9 cellular contexts compared by ENCODE assay signal in genomic region chr2:96204836-96205235, GRCh38. TPM values are rescaled to one million over a fixed set of nuclear protein-coding genes. Genes with fewer than 3 reads are reported as not detected.
DNase-seq lines count a peak whose midpoint lies in the region.
"Had no signal": no experiment of that assay in that cellular context is flagged by ENCODE, and none has a peak within 500 bp of the region (broad histone marks: within the 10 kb centered on the region; RNA-seq: fewer than 3 reads in every experiment).

No MANE protein-coding gene starts in this region.

- intact Hi-C loops in head of caudate nucleus (cut with DNase I), result loop anchor here (5.0 kb wide), 1 partner anchor 57 kb away; no protein-coding TSS in a partner anchor

- H3K9me3 Mint-ChIP-seq in activated CD4-positive, alpha-beta T cell treated with anti-CD3 and anti-CD28 coated beads, Interleukin-2, amount 10 ng/mL, durations not matched to agents 7 days and 5 days, result no peaks in the 10 kb centered on the region
- no peaks in the 10 kb centered on the region for H3K9me3 Mint-ChIP-seq in activated naive CD8-positive, alpha-beta T cell treated with anti-CD3 and anti-CD28 coated beads for 36 hours

- H3K27me3 ChIP-seq in layer of hippocampus (ENCODE audit: control insufficient read depth, insufficient read depth, low read length) (no peaks in the 10 kb centered on the region), subcutaneous abdominal adipose tissue (ENCODE audit: control insufficient read depth in 5 of 5, insufficient read depth in 4 of 5, low read length in 5 of 5) (no peaks in the 10 kb centered on the region), SJCRH30 (no peaks in the 10 kb centered on the region)
- no peaks in the 10 kb centered on the region for H3K27me3 ChIP-seq in effector memory CD4-positive, alpha-beta T cell (replicated peaks; ENCODE audit: control insufficient read depth, insufficient read depth, low read length, poor library complexity, severe bottlenecking)

- H3K27me3 Mint-ChIP-seq in activated CD4-positive, alpha-beta T cell treated with anti-CD3 and anti-CD28 coated beads, Interleukin-2, amount 10 ng/mL, durations not matched to agents 7 days and 5 days, result no peaks in the 10 kb centered on the region
- H3K27me3 Mint-ChIP-seq in activated naive CD8-positive, alpha-beta T cell treated with anti-CD3 and anti-CD28 coated beads for 36 hours, result no peaks in the 10 kb centered on the region

- H3K36me3 Mint-ChIP-seq in activated CD4-positive, alpha-beta T cell treated with anti-CD3 and anti-CD28 coated beads, Interleukin-2, amount 10 ng/mL, durations not matched to agents 7 days and 5 days (ENCODE audit: low read depth), result peaks cover 34% of the 10 kb centered on the region
- peaks cover 36% of the 10 kb centered on the region for H3K36me3 Mint-ChIP-seq in activated naive CD8-positive, alpha-beta T cell treated with anti-CD3 and anti-CD28 coated beads for 36 hours

- peaks cover 71% of the 10 kb centered on the region for H3K4me1 Mint-ChIP-seq in activated CD4-positive, alpha-beta T cell treated with anti-CD3 and anti-CD28 coated beads, Interleukin-2, amount 10 ng/mL, durations not matched to agents 7 days and 5 days
- H3K4me1 Mint-ChIP-seq in activated naive CD8-positive, alpha-beta T cell treated with anti-CD3 and anti-CD28 coated beads for 36 hours, result peaks cover 64% of the 10 kb centered on the region

- H3K4me1 ChIP-seq in subcutaneous abdominal adipose tissue (ENCODE audit: control insufficient read depth in 5 of 5, insufficient read depth in 5 of 5, low read length in 5 of 5), result peaks cover 2 to 87% (median 65%) of the 10 kb centered on the region in 5 donors
- peaks cover 16% of the 10 kb centered on the region for H3K4me1 ChIP-seq in SJCRH30
- H3K4me1 ChIP-seq in effector memory CD4-positive, alpha-beta T cell (ENCODE audit: control insufficient read depth, insufficient read depth, low read length, poor library complexity, severe bottlenecking), result peaks cover 34% of the 10 kb centered on the region

- peak overlapping the region; percentile 30 for H3K4me3 Mint-ChIP-seq in activated CD4-positive, alpha-beta T cell treated with anti-CD3 and anti-CD28 coated beads, Interleukin-2, amount 10 ng/mL, durations not matched to agents 7 days and 5 days
- H3K4me3 Mint-ChIP-seq in activated naive CD8-positive, alpha-beta T cell treated with anti-CD3 and anti-CD28 coated beads for 36 hours, result peak overlapping the region; percentile 55

- peak overlapping the region in 1 of 5 donors; percentile 41 for H3K9ac ChIP-seq in subcutaneous abdominal adipose tissue (ENCODE audit: low read length in 5 of 5)

- H3K9me3 ChIP-seq in subcutaneous abdominal adipose tissue (ENCODE audit: control insufficient read depth in 5 of 5, low read length in 5 of 5) (no peaks in the 10 kb centered on the region), SJCRH30 (replicated peaks) (no peaks in the 10 kb centered on the region)
- no peaks in the 10 kb centered on the region for H3K9me3 ChIP-seq in effector memory CD4-positive, alpha-beta T cell (ENCODE audit: control insufficient read depth, low read length)

- H3K27ac Mint-ChIP-seq in activated CD4-positive, alpha-beta T cell treated with anti-CD3 and anti-CD28 coated beads, Interleukin-2, amount 10 ng/mL, durations not matched to agents 7 days and 5 days, result peak overlapping the region; percentile 83
- peak overlapping the region; percentile 2 for H3K27ac Mint-ChIP-seq in activated naive CD8-positive, alpha-beta T cell treated with anti-CD3 and anti-CD28 coated beads for 36 hours

- H3K36me3 ChIP-seq in subcutaneous abdominal adipose tissue (ENCODE audit: control insufficient read depth in 5 of 5, insufficient read depth in 5 of 5, low read length in 5 of 5), result no peaks in the 10 kb centered on the region
- peaks cover 3% of the 10 kb centered on the region; the same call in 1 of the 2 replicates for H3K36me3 ChIP-seq in SJCRH30
- no peaks in the 10 kb centered on the region for H3K36me3 ChIP-seq in effector memory CD4-positive, alpha-beta T cell (ENCODE audit: control insufficient read depth, insufficient read depth, low read length)

- POLR2A ChIA-PET in activated CD4-positive, alpha-beta T cell treated with anti-CD3 and anti-CD28 coated beads, Interleukin-2, amount 10 ng/mL, durations not matched to agents 7 days and 5 days (lab: Charles Lee), result no interaction called here

- peak overlapping the region; percentile 88 for H3K27ac ChIP-seq in layer of hippocampus (ENCODE audit: low read depth, low read length)
- H3K27ac ChIP-seq in subcutaneous abdominal adipose tissue (ENCODE audit: low read depth, low read length), result peak overlapping the region; percentile 68
- no peak overlapping the region for H3K27ac ChIP-seq in SJCRH30
- H3K27ac ChIP-seq in effector memory CD4-positive, alpha-beta T cell (ENCODE audit: insufficient read depth, low read length, poor library complexity, severe bottlenecking), result no peak overlapping the region

- CTCF ChIA-PET in activated CD4-positive, alpha-beta T cell treated with anti-CD3 and anti-CD28 coated beads, Interleukin-2, amount 10 ng/mL, durations not matched to agents 7 days and 5 days (lab: Charles Lee), result interaction anchor here (0.8 to 0.9 kb wide), 2 partner anchors 18 to 63 kb away, joined by 3 to 5 read pairs; no protein-coding TSS in a partner anchor

- DNase-seq in activated CD4-positive, alpha-beta T cell treated with anti-CD3 and anti-CD28 coated beads, Interleukin-2, amount 10 ng/mL, durations not matched to agents 7 days and 5 days, result no peak
- DNase-seq in activated CD4-positive, alpha-beta T cell treated with anti-CD3 and anti-CD28 coated beads, Interleukin-2, amount 50 U/mL, for 48 hours, result no peak
- no peak for DNase-seq in activated naive CD8-positive, alpha-beta T cell treated with anti-CD3 and anti-CD28 coated beads for 36 hours
- DNase-seq in head of caudate nucleus (no peak), SJCRH30 (no peak)
- no peak for DNase-seq in effector memory CD4-positive, alpha-beta T cell
- DNase-seq: MV-4-11 had no signal

- peak overlapping the region in 2 of 5 donors; percentile 7 to 25 for H3K4me3 ChIP-seq in subcutaneous abdominal adipose tissue (ENCODE audit: low read depth in 1 of 5, low read length in 5 of 5)
- no peak overlapping the region for H3K4me3 ChIP-seq in SJCRH30
- H3K4me3 ChIP-seq in effector memory CD4-positive, alpha-beta T cell (ENCODE audit: insufficient read depth, low read depth, low read length, poor library complexity, severe bottlenecking), result no peak overlapping the region

RNA-seq across cellular contexts. Expression of gene STARD7, which starts 3.8 kb away (rescaled TPM):
- total RNA-seq in activated CD4-positive, alpha-beta T cell treated with anti-CD3 and anti-CD28 coated beads, Interleukin-2, amount 10 ng/mL, durations not matched to agents 7 days and 5 days, result 100 to 1,000 TPM; 126 to 128 TPM
- total RNA-seq in activated naive CD8-positive, alpha-beta T cell treated with anti-CD3 and anti-CD28 coated beads for 36 hours, result 100 to 1,000 TPM; 229 to 231 TPM
- total RNA-seq in SJCRH30 (2014; rRNA removed; shearing (Covaris generic)), result 232 and 243 TPM in 2 replicates

RNA-seq across cellular contexts. Expression of gene DUSP2, which starts 59.6 kb away (rescaled TPM):
- 10 to 100 TPM; 11.9 to 14.2 TPM for total RNA-seq in activated CD4-positive, alpha-beta T cell treated with anti-CD3 and anti-CD28 coated beads, Interleukin-2, amount 10 ng/mL, durations not matched to agents 7 days and 5 days
- 100 to 1,000 TPM; 274 to 279 TPM for total RNA-seq in activated naive CD8-positive, alpha-beta T cell treated with anti-CD3 and anti-CD28 coated beads for 36 hours
- 0.67 and 1.0 TPM in 2 replicates for total RNA-seq in SJCRH30 (2014; rRNA removed; shearing (Covaris generic))

Comparison
In these comparisons a context has a peak if more than half of its experiments do, and no peak if none do; other contexts are left out.
1. H3K27ac ChIP-seq: peak in layer of hippocampus (single experiment) and subcutaneous abdominal adipose tissue (single experiment); none in SJCRH30 (single experiment) and effector memory CD4-positive, alpha-beta T cell (single experiment).
2. RNA of gene DUSP2, which starts 59.6 kb away (total RNA-seq): 274 to 279 TPM in activated naive CD8-positive, alpha-beta T cell treated with anti-CD3 and anti-CD28 coated beads for 36 hours; 11.9 to 14.2 TPM in activated CD4-positive, alpha-beta T cell treated with anti-CD3 and anti-CD28 coated beads, Interleukin-2, amount 10 ng/mL, durations not matched to agents 7 days and 5 days and 0.67 to 1.0 TPM in SJCRH30; every median in the first group is over 10 times any median in the second.